In genomic region chr19:47097396-47098217, GRCh38 we compare ENCODE assay signal across 8 cellular contexts. TPM values are rescaled to one million over a fixed set of nuclear protein-coding genes. Genes with fewer than 3 reads are reported as not detected.
DNase-seq lines count a peak whose midpoint lies in the region; ATAC-seq, FAIRE-seq and TF ChIP-seq lines count a peak whose summit lies in the region.

No MANE protein-coding gene starts in this region.

- no peak overlapping the region for H3K4me3 ChIP-seq in HCT116 (replicated peaks in 1 of 2; ENCODE audit: low read depth in 1 of 2, low read length in 2 of 2)
- no peak overlapping the region for H3K4me3 ChIP-seq in K562
- no peak overlapping the region for H3K4me3 ChIP-seq in kidney (ENCODE audit: low read length in 2 of 2)
- no peak overlapping the region for H3K4me3 ChIP-seq in skin epidermis

- H2AFZ ChIP-seq in HCT116 (ENCODE audit: low read depth, low read length, poor library complexity, severe bottlenecking) (no peak overlapping the region), K562 (ENCODE audit: low read depth, low read length) (no peak overlapping the region)

- ATAC-seq in HCT116 (no peak), K562 (no peak)

- POLR2A ChIA-PET in HCT116 (lab: Charles Lee) (interaction anchor here (4.5 kb wide), 1 partner anchor 16 kb away, joined by 27 read pairs; the partner anchor contains the start of gene ZC3H4), K562 (lab: Yijun Ruan, JAX) (interaction anchor here (0.7 to 2.7 kb wide), 7 partner anchors 9 to 147 kb away, joined by 3 to 17 read pairs (median 5); partner anchors contain the start of gene ZC3H4)

- H3K9me2 ChIP-seq in HCT116 (ENCODE audit: insufficient read depth): no peaks in the 10 kb centered on the region

- peak overlapping the region; percentile 66; the same call in 1 of the 2 replicates for H3K27ac ChIP-seq in HCT116 (ENCODE audit: low read depth, low read length)
- no peak overlapping the region; the same call in 2 of the 3 replicates for H3K27ac ChIP-seq in K562 (ENCODE audit: extremely low read depth, low read depth, low read length)
- H3K27ac ChIP-seq in kidney (ENCODE audit: low read depth in 2 of 2, low read length in 2 of 2): peak overlapping the region; percentile 26 to 53
- H3K27ac ChIP-seq in skin epidermis: peak overlapping the region in 20 of 21 experiments; percentile 72 to 97 (median 80)

- in situ Hi-C loops in K562 (cut with MboI): no loop called here

- H3K36me3 ChIP-seq in HCT116 (ENCODE audit: control insufficient read depth in 1 of 2, insufficient read depth in 2 of 2, low read length in 2 of 2): peaks cover 0 to 5% of the 10 kb centered on the region in 2 experiments; a peak in 1 of 4 replicates
- peaks cover 74% of the 10 kb centered on the region; the same call in 2 of the 3 replicates for H3K36me3 ChIP-seq in K562 (ENCODE audit: control insufficient read depth, insufficient read depth, low read length)
- H3K36me3 ChIP-seq in kidney (ENCODE audit: control insufficient read depth in 1 of 2, insufficient read depth in 2 of 2, low read length in 2 of 2): peaks cover 0 to 3% of the 10 kb centered on the region in 2 donors

- intact Hi-C loops in HCT116 (cut with micrococcal nuclease) (no loop called here), K562 (cut with micrococcal nuclease) (no loop called here), kidney (cut with DNase I) (no loop called here)

- H3K27me3 ChIP-seq in HCT116 (ENCODE audit: insufficient read depth, low read length): no peaks in the 10 kb centered on the region
- H3K27me3 ChIP-seq in K562 (ENCODE audit: control insufficient read depth in 2 of 2, insufficient read depth in 2 of 2, low read length in 2 of 2): no peaks in the 10 kb centered on the region

- peak overlapping the region; percentile 85 for H3K4me2 ChIP-seq in HCT116 (ENCODE audit: low read length)
- H3K4me2 ChIP-seq in K562 (ENCODE audit: insufficient read depth, low read length): no peak overlapping the region

- H3K9me1 ChIP-seq in K562 (ENCODE audit: control insufficient read depth, insufficient read depth, low read length): peaks cover 1% of the 10 kb centered on the region

- H3K9me3 ChIP-seq in HCT116 (ENCODE audit: control insufficient read depth in 1 of 2, insufficient read depth in 1 of 2, low read depth in 1 of 2, low read length in 2 of 2) (no peaks in the 10 kb centered on the region), K562 (replicated peaks; ENCODE audit: control insufficient read depth, insufficient read depth, low read depth, low read length) (no peaks in the 10 kb centered on the region), kidney (ENCODE audit: control insufficient read depth in 1 of 2, low read length in 2 of 2) (no peaks in the 10 kb centered on the region)

- RAD21 ChIA-PET in HCT116 (lab: Charles Lee; ENCODE audit: low non-redundant PET in 1 of 2, low total read pairs in 2 of 2, uncharacterized antibody in 2 of 2, unreplicated experiment in 2 of 2): no interaction called here

- no peak for TF ChIP-seq EP300 in K562 (IDR thresholded peaks at IDR 0.05; ENCODE audit: low read length)

- H3K4me1 ChIP-seq in HCT116 (ENCODE audit: control insufficient read depth in 1 of 2, insufficient read depth in 2 of 2, low read length in 2 of 2): peaks cover 50 to 68% of the 10 kb centered on the region in 2 experiments
- H3K4me1 ChIP-seq in K562 (replicated peaks in 1 of 2; ENCODE audit: control insufficient read depth in 2 of 2, insufficient read depth in 2 of 2, low read length in 2 of 2): peaks cover 19 to 33% of the 10 kb centered on the region in 2 experiments; a peak in 4 of 5 replicates
- H3K4me1 ChIP-seq in kidney (ENCODE audit: control insufficient read depth in 1 of 2, insufficient read depth in 1 of 2, low read depth in 1 of 2, low read length in 2 of 2): peaks cover 8 to 19% of the 10 kb centered on the region in 2 donors

- 93% methylated on average over 27 of the region's 31 CpGs for WGBS in K562 (ENCODE audit: insufficient coverage, low coverage, missing lambda C conversion rate)

- H3K9ac ChIP-seq in HCT116 (ENCODE audit: low read length) (peak overlapping the region; percentile 61; the same call in 1 of the 2 replicates), K562 (ENCODE audit: insufficient read depth in 1 of 2, low read depth in 2 of 2, low read length in 2 of 2) (peak overlapping the region in 1 of 2 experiments; percentile 54; a peak in 2 of 4 replicates), kidney (ENCODE audit: low read length in 2 of 2) (no peak overlapping the region)

- H4K20me1 ChIP-seq in HCT116 (ENCODE audit: insufficient read depth) (no peaks in the 10 kb centered on the region), K562 (replicated peaks; ENCODE audit: control insufficient read depth, insufficient read depth, low read length) (no peaks in the 10 kb centered on the region)

- no peak for FAIRE-seq in K562 (lab: Jason Lieb, UNC)
- FAIRE-seq in kidney (lab: Jason Lieb, UNC): no peak

- no TSS peak for BruUV-seq in HCT116 (replicated peaks; lab: Mats Ljungman, UMichigan)
- no TSS peak for BruUV-seq in K562 (replicated peaks; lab: Mats Ljungman, UMichigan)

- TF ChIP-seq CTCF in HCT116 (IDR thresholded peaks at IDR 0.05 in 2 of 3, conservative IDR thresholded peaks at IDR 0.05 in 1 of 3; ENCODE audit: borderline replicate concordance in 1 of 3, insufficient read depth in 1 of 3, low read depth in 2 of 3, low read length in 2 of 3) (no peak), K562 (IDR thresholded peaks at IDR 0.05 in 2 of 3, conservative IDR thresholded peaks at IDR 0.05 in 1 of 3; ENCODE audit: insufficient read depth in 2 of 3, low read depth in 1 of 3, low read length in 3 of 3) (no peak), kidney (IDR thresholded peaks at IDR 0.05; ENCODE audit: borderline replicate concordance, extremely low read depth, insufficient read depth) (no peak)

- H3K79me2 ChIP-seq in HCT116 (ENCODE audit: insufficient read depth, low read length) (peaks cover 65% of the 10 kb centered on the region), K562 (ENCODE audit: control insufficient read depth, insufficient read depth, low read length) (peaks cover 86% of the 10 kb centered on the region)

- CTCF ChIA-PET in HCT116 (lab: Charles Lee): interaction anchor here (0.7 to 1.5 kb wide), 4 partner anchors 15 to 85 kb away, joined by 3 to 6 read pairs (median 3); no protein-coding TSS in a partner anchor
- CTCF ChIA-PET in K562 (lab: Yijun Ruan, JAX; ENCODE audit: low intra/inter-chr PET ratio): no interaction called here

- TF ChIP-seq RAD21 in HCT116 (IDR thresholded peaks at IDR 0.05; ENCODE audit: low read depth): no peak
- no peak for TF ChIP-seq RAD21 in K562 (CRISPR knock-in tag; conservative IDR thresholded peaks at IDR 0.05 in 1 of 2, IDR thresholded peaks at IDR 0.05 in 1 of 2)

- DNase-seq in HCT116 (ENCODE audit: low read depth, low spot score) (no peak), K562 (ENCODE audit: extremely low read depth in 1 of 4, low spot score in 3 of 4) (no peak), kidney (peak; percentile 78), NAMALWA (ENCODE audit: low spot score) (no peak), NCI-H2227 treated with DMSO at 0.1 percent for 48 hours (lab: John Stamatoyannopoulos, UW) (no peak), NCI-H1105 treated with DMSO at 0.1 percent for 48 hours (lab: John Stamatoyannopoulos, UW) (no peak)
- no peak for DNase-seq in stimulated activated CD8-positive, alpha-beta memory T cell treated with anti-CD3 and anti-CD28 coated beads, Interleukin-4, amount 100 ng/mL, for 48 hours

- TF ChIP-seq POLR2A in HCT116 (IDR thresholded peaks at IDR 0.05; ENCODE audit: borderline replicate concordance, extremely low read depth, insufficient read depth, insufficient read length) (no peak), K562 (conservative IDR thresholded peaks at IDR 0.05) (no peak)

RNA-seq across cellular contexts. Expression of gene ZC3H4, which starts 16.0 kb away (rescaled TPM):
- total RNA-seq in HCT116 (2021; ENCODE audit: unreplicated experiment) (45.1 TPM), K562 (2014; rRNA removed) (18.3 and 26.0 TPM in 2 replicates), K562 (2014; rRNA removed; fragmentation: Illumina TruSeq; extraction: Trizol) (19.6 and 24.1 TPM in 2 replicates), K562 (2015; rRNA removed; fragmentation: Illumina TruSeq; extraction: Trizol) (13.2 and 19.1 TPM in 2 replicates), K562 (2021) (59.5 and 75.6 TPM in 2 replicates), kidney (55.2 TPM)
- polyA plus RNA-seq in HCT116 (2012): 14.0 and 16.4 TPM in 2 replicates
- 66.1 and 83.6 TPM in 2 replicates for total RNA-seq in K562 (2011; cell fraction: chromatin; rRNA removed; ENCODE audit: low replicate concordance)
- total RNA-seq in K562 (2011; cell fraction: nucleolus; rRNA removed): 24.1 and 34.0 TPM in 2 replicates
- 30.9 TPM in 2 replicates for total RNA-seq in K562 (2011; cell fraction: nucleoplasm; rRNA removed)
- polyA plus RNA-seq in K562 (2011; rRNA removed) (4.0 and 5.3 TPM in 2 replicates), K562 (2014; fragmentation: Illumina TruSeq; extraction: Trizol) (33.5 and 33.7 TPM in 2 replicates), K562 (2014; fragmentation: Nextera tagmentation; extraction: Ambion mirVana) (1 to 10 TPM; 2.2 to 8.0 TPM), K562 (2014; rRNA removed) (14.4 and 17.6 TPM in 2 replicates), kidney (ENCODE audit: insufficient read depth, low read depth, low replicate concordance) (5.7 TPM)
- 2.2 and 3.7 TPM in 2 replicates for polyA plus RNA-seq in K562 (2011; cell fraction: cytosol; rRNA removed)
- polyA plus RNA-seq in K562 (2011; cell fraction: nucleus; rRNA removed): 14.1 and 22.9 TPM in 2 replicates
- polyA plus RNA-seq in K562 (2012): 11.1 and 39.1 TPM in 2 replicates
- polyA minus RNA-seq in K562 (2011; rRNA and poly(A)+ RNA removed): 14.0 and 14.6 TPM in 2 replicates
- 23.3 and 31.7 TPM in 2 replicates for polyA minus RNA-seq in K562 (2011; cell fraction: cytosol; rRNA and poly(A)+ RNA removed)
- 7.5 and 15.8 TPM in 2 replicates for polyA minus RNA-seq in K562 (2011; cell fraction: nucleus; rRNA and poly(A)+ RNA removed)

RNA-seq across cellular contexts. Expression of gene SAE1, which starts 33.0 kb away (rescaled TPM):
- total RNA-seq in HCT116 (2021; ENCODE audit: unreplicated experiment) (213 TPM), K562 (2014; rRNA removed) (194 and 213 TPM in 2 replicates), K562 (2014; rRNA removed; fragmentation: Illumina TruSeq; extraction: Trizol) (215 and 244 TPM in 2 replicates), K562 (2015; rRNA removed; fragmentation: Illumina TruSeq; extraction: Trizol) (220 and 231 TPM in 2 replicates), K562 (2021) (205 and 217 TPM in 2 replicates), kidney (49.4 TPM)
- 154 and 195 TPM in 2 replicates for polyA plus RNA-seq in HCT116 (2012)
- 86.7 and 121 TPM in 2 replicates for total RNA-seq in K562 (2011; cell fraction: chromatin; rRNA removed; ENCODE audit: low replicate concordance)
- total RNA-seq in K562 (2011; cell fraction: nucleolus; rRNA removed): 37.9 and 42.4 TPM in 2 replicates
- 54.9 and 55.4 TPM in 2 replicates for total RNA-seq in K562 (2011; cell fraction: nucleoplasm; rRNA removed)
- polyA plus RNA-seq in K562 (2011; rRNA removed) (199 and 297 TPM in 2 replicates), K562 (2014; fragmentation: Illumina TruSeq; extraction: Trizol) (293 and 299 TPM in 2 replicates), K562 (2014; fragmentation: Nextera tagmentation; extraction: Ambion mirVana) (100 to 1,000 TPM in 1 of 2 experiments, 10 to 100 TPM in 1; 82.8 to 133 TPM), K562 (2014; rRNA removed) (250 and 273 TPM in 2 replicates), kidney (ENCODE audit: insufficient read depth, low read depth, low replicate concordance) (39.5 TPM)
- polyA plus RNA-seq in K562 (2011; cell fraction: cytosol; rRNA removed): 175 and 205 TPM in 2 replicates
- 41.2 and 60.5 TPM in 2 replicates for polyA plus RNA-seq in K562 (2011; cell fraction: nucleus; rRNA removed)
- polyA plus RNA-seq in K562 (2012): 207 and 215 TPM in 2 replicates
- 138 and 156 TPM in 2 replicates for polyA minus RNA-seq in K562 (2011; rRNA and poly(A)+ RNA removed)
- 63.5 and 64.3 TPM in 2 replicates for polyA minus RNA-seq in K562 (2011; cell fraction: cytosol; rRNA and poly(A)+ RNA removed)
- polyA minus RNA-seq in K562 (2011; cell fraction: nucleus; rRNA and poly(A)+ RNA removed): 11.0 and 20.4 TPM in 2 replicates

RNA-seq across cellular contexts. Expression of gene TMEM160, which starts 49.2 kb away (rescaled TPM):
- total RNA-seq in HCT116 (2021; ENCODE audit: unreplicated experiment): 49.4 TPM
- polyA plus RNA-seq in HCT116 (2012): 29.9 and 30.8 TPM in 2 replicates
- 1.5 and 6.1 TPM in 2 replicates for total RNA-seq in K562 (2011; cell fraction: chromatin; rRNA removed; ENCODE audit: low replicate concordance)
- 30.7 and 31.5 TPM in 2 replicates for total RNA-seq in K562 (2011; cell fraction: nucleolus; rRNA removed)
- total RNA-seq in K562 (2011; cell fraction: nucleoplasm; rRNA removed): 10.5 and 11.2 TPM in 2 replicates
- 95.2 and 166 TPM in 2 replicates for total RNA-seq in K562 (2014; rRNA removed)
- total RNA-seq in K562 (2014; rRNA removed; fragmentation: Illumina TruSeq; extraction: Trizol): 0.64 and 2.4 TPM in 2 replicates
- total RNA-seq in K562 (2015; rRNA removed; fragmentation: Illumina TruSeq; extraction: Trizol): 2.4 and 4.4 TPM in 2 replicates
- 77.6 and 79.5 TPM in 2 replicates for total RNA-seq in K562 (2021)
- 8.7 and 14.0 TPM in 2 replicates for polyA plus RNA-seq in K562 (2011; rRNA removed)
- polyA plus RNA-seq in K562 (2011; cell fraction: cytosol; rRNA removed): 44.0 and 160 TPM in 2 replicates
- 12.9 and 22.9 TPM in 2 replicates for polyA plus RNA-seq in K562 (2011; cell fraction: nucleus; rRNA removed)
- polyA plus RNA-seq in K562 (2012): 30.2 and 35.3 TPM in 2 replicates
- polyA plus RNA-seq in K562 (2014; fragmentation: Illumina TruSeq; extraction: Trizol): 1.4 TPM in 1 of 2 replicates, not detected in the other
- polyA plus RNA-seq in K562 (2014; fragmentation: Nextera tagmentation; extraction: Ambion mirVana): under 1 TPM; 0.10 to 0.25 TPM
- 85.9 and 90.7 TPM in 2 replicates for polyA plus RNA-seq in K562 (2014; rRNA removed)
- 0.69 and 0.74 TPM in 2 replicates for polyA minus RNA-seq in K562 (2011; rRNA and poly(A)+ RNA removed)
- 9.9 and 19.5 TPM in 2 replicates for polyA minus RNA-seq in K562 (2011; cell fraction: cytosol; rRNA and poly(A)+ RNA removed)
- polyA minus RNA-seq in K562 (2011; cell fraction: nucleus; rRNA and poly(A)+ RNA removed): 7.0 and 7.9 TPM in 2 replicates
- 34.1 TPM for total RNA-seq in kidney
- 57.9 TPM for polyA plus RNA-seq in kidney (ENCODE audit: insufficient read depth, low read depth, low replicate concordance)
